In genomic region chr5:88825782-88826110, GRCh38 we compare ENCODE assay signal across 1 cellular context.
TF ChIP-seq lines count a peak whose summit lies in the region.

No MANE protein-coding gene starts in this region.

TF ChIP-seq in H1, 55 proteins besides CTCF, POLR2A, EP300 and RAD21:
- TF ChIP-seq NANOG (IDR thresholded peaks at IDR 0.05; ENCODE audit: insufficient read depth, low read depth, low read length, poor library complexity, severe bottlenecking) = no peak
- no peak for TF ChIP-seq BCL11A (IDR thresholded peaks at IDR 0.05; ENCODE audit: low read depth in 2 of 2, low read length in 2 of 2)
- no peak for TF ChIP-seq USF2 (IDR thresholded peaks at IDR 0.05; ENCODE audit: low read length)
- no peak for TF ChIP-seq CEBPB (IDR thresholded peaks at IDR 0.05; ENCODE audit: low read depth, low read length)
- no peak for TF ChIP-seq RXRA (IDR thresholded peaks at IDR 0.05; ENCODE audit: insufficient read depth, low read depth, low read length)
- TF ChIP-seq EZH2 (IDR thresholded peaks at IDR 0.05; ENCODE audit: low read depth, low read length, severe bottlenecking) = no peak
- TF ChIP-seq SRF (IDR thresholded peaks at IDR 0.05; ENCODE audit: low read depth, low read length) = no peak
- TF ChIP-seq CHD7 (IDR thresholded peaks at IDR 0.05; ENCODE audit: insufficient replicate concordance, low read length) = no peak
- no peak for TF ChIP-seq YY1 (IDR thresholded peaks at IDR 0.05; ENCODE audit: low read depth, low read length)
- no peak for TF ChIP-seq TCF12 (IDR thresholded peaks at IDR 0.05; ENCODE audit: low read depth, low read length)
- TF ChIP-seq TBP (IDR thresholded peaks at IDR 0.05; ENCODE audit: low read depth, low read length) = no peak
- no peak for TF ChIP-seq CHD1 (IDR thresholded peaks at IDR 0.05; ENCODE audit: low read depth, low read length)
- TF ChIP-seq SIX5 (IDR thresholded peaks at IDR 0.05; ENCODE audit: low read depth, low read length) = no peak
- TF ChIP-seq GTF2F1 (IDR thresholded peaks at IDR 0.05; ENCODE audit: borderline replicate concordance, low read depth, low read length) = no peak
- no peak for TF ChIP-seq BRCA1 (IDR thresholded peaks at IDR 0.05; ENCODE audit: low read depth, low read length)
- no peak for TF ChIP-seq MAFK (IDR thresholded peaks at IDR 0.05; ENCODE audit: low read depth, low read length)
- TF ChIP-seq GABPA (IDR thresholded peaks at IDR 0.05; ENCODE audit: borderline replicate concordance, insufficient read depth, low read length) = no peak
- no peak for TF ChIP-seq E2F6 (IDR thresholded peaks at IDR 0.05)
- TF ChIP-seq CBX8 (IDR thresholded peaks at IDR 0.05; ENCODE audit: borderline replicate concordance, low read depth, low read length) = no peak
- no peak for TF ChIP-seq JUND (IDR thresholded peaks at IDR 0.05; ENCODE audit: low read length)
